Comparison of ENCODE assay signal across 22 cellular contexts in genomic region chr3:124763206-124763605, GRCh38. TPM values are rescaled to one million over a fixed set of nuclear protein-coding genes. Genes with fewer than 3 reads are reported as not detected.
DNase-seq lines count a peak whose midpoint lies in the region; ATAC-seq and TF ChIP-seq lines count a peak whose summit lies in the region.
"Had no signal": no experiment of that assay in that cellular context is flagged by ENCODE, and none has a peak within 500 bp of the region (broad histone marks: within the 10 kb centered on the region; RNA-seq: fewer than 3 reads in every experiment).

No MANE protein-coding gene starts in this region.

- dilution Hi-C loops in mammary epithelial cell (cut with HindIII; ENCODE audit: low sequenced_read_pairs), result loop anchor here (5.0 kb wide), 1 partner anchor 129 kb away; no protein-coding TSS in a partner anchor

- DNase-seq in mammary epithelial cell (no peak), MCF 10A (ENCODE audit: unreplicated experiment) (no peak), RWPE1 (ENCODE audit: low spot score) (no peak), mesenteric fat pad (ENCODE audit: low spot score) (peak; percentile 73), tibial artery (no peak), PC-3 (no peak), hepatic stellate cell (ENCODE audit: low spot score) (no peak)
- DNase-seq: 8988T; DMS79; H9; HFFc6; NCI-H1092 treated with DMSO at 0.1 percent for 48 hours; NCI-H146; NCI-H2029; NCI-H2227 treated with DMSO at 0.1 percent for 48 hours; NCI-H510A; NK-92 treated with Interleukin-12 subunit alpha and Interleukin-12 subunit beta, amount 100 ng/mL, for 24 hours had no signal

- intact Hi-C loops in mammary epithelial cell (cut with micrococcal nuclease), result loop anchor here (5.0 to 10.0 kb wide), 3 partner anchors 124 to 822 kb away; partner anchors contain the start of gene ITGB5
- intact Hi-C loops in MCF 10A (cut with micrococcal nuclease), result loop anchor here (5.0 kb wide), 1 partner anchor 124 kb away; the partner anchor contains the start of gene ITGB5
- intact Hi-C loops in tibial artery (cut with DNase I; ENCODE audit: low total_unique reads), result no loop called here
- intact Hi-C loops in PC-3 (cut with micrococcal nuclease), result no loop called here

- H3K79me2 ChIP-seq in mammary epithelial cell (ENCODE audit: insufficient read depth, low read length) (no peaks in the 10 kb centered on the region), PC-3 (ENCODE audit: low read length) (no peaks in the 10 kb centered on the region)

- H3K27me3 Mint-ChIP-seq in MCF 10A (ENCODE audit: insufficient read depth, unreplicated experiment), result no peaks in the 10 kb centered on the region

- H3K9ac ChIP-seq in mammary epithelial cell (ENCODE audit: insufficient read depth, low read length), result no peak overlapping the region
- no peak overlapping the region for H3K9ac ChIP-seq in PC-3 (ENCODE audit: low read length)

- in situ Hi-C loops in mammary epithelial cell (cut with MboI; ENCODE audit: low sequenced_read_pairs in 2 of 2), result loop anchor here (5.0 to 10.0 kb wide), 2 partner anchors 139 to 142 kb away; no protein-coding TSS in a partner anchor

- no peak overlapping the region for H3K4me3 Mint-ChIP-seq in MCF 10A (ENCODE audit: unreplicated experiment)
- H3K4me3 Mint-ChIP-seq: CD14-positive monocyte, H9, HFFc6 had no signal

- 98% methylated on average over 4 of the region's 8 CpGs for WGBS in mammary epithelial cell (ENCODE audit: low coverage, missing lambda C conversion rate)

- H3F3A ChIP-seq in PC-3 (ENCODE audit: low read length, unreplicated experiment), result no peaks in the 10 kb centered on the region

- no peaks in the 10 kb centered on the region for H4K20me1 ChIP-seq in mammary epithelial cell (ENCODE audit: insufficient read depth, low read length)
- no peaks in the 10 kb centered on the region for H4K20me1 ChIP-seq in PC-3 (ENCODE audit: low read length)

- H3K4me1 ChIP-seq in mammary epithelial cell (ENCODE audit: insufficient read depth, low read length) (no peaks in the 10 kb centered on the region), tibial artery (peaks cover 0 to 21% (median 5%) of the 10 kb centered on the region in 4 donors), PC-3 (ENCODE audit: insufficient read depth, low read length) (no peaks in the 10 kb centered on the region)
- H3K4me1 ChIP-seq: Peyer's patch had no signal

- H2AFZ ChIP-seq in mammary epithelial cell (ENCODE audit: low read depth, low read length) (no peak overlapping the region), PC-3 (ENCODE audit: low read length) (no peak overlapping the region)

- H3K9me3 ChIP-seq in mammary epithelial cell (replicated peaks; ENCODE audit: insufficient read depth, low read length) (no peaks in the 10 kb centered on the region), tibial artery (no peaks in the 10 kb centered on the region), PC-3 (ENCODE audit: low read length) (no peaks in the 10 kb centered on the region)
- H3K9me3 ChIP-seq: Peyer's patch, SJSA1 had no signal

- no peak for TF ChIP-seq CTCF in mammary epithelial cell (conservative IDR thresholded peaks at IDR 0.05 in 1 of 2, IDR thresholded peaks at IDR 0.05 in 1 of 2; ENCODE audit: extremely low read depth in 1 of 2, insufficient read depth in 1 of 2, low read depth in 1 of 2, low read length in 2 of 2)
- TF ChIP-seq CTCF in MCF 10A (IDR thresholded peaks at IDR 0.05; ENCODE audit: unreplicated experiment), result no peak
- no peak for TF ChIP-seq CTCF in RWPE1 (conservative IDR thresholded peaks at IDR 0.05; ENCODE audit: low read depth)
- TF ChIP-seq CTCF in tibial artery (IDR thresholded peaks at IDR 0.05), result no peak
- no peak for TF ChIP-seq CTCF in PC-3 (conservative IDR thresholded peaks at IDR 0.05; ENCODE audit: low read depth, low read length)

- no peak overlapping the region for H3K27ac ChIP-seq in mammary epithelial cell (ENCODE audit: insufficient read depth, low read depth, low read length)
- H3K27ac ChIP-seq in RWPE1, result peak overlapping the region; percentile 10
- peak overlapping the region; percentile 3 to 61 for H3K27ac ChIP-seq in tibial artery
- no peak overlapping the region for H3K27ac ChIP-seq in PC-3 (ENCODE audit: low read length)
- H3K27ac ChIP-seq: SJSA1 had no signal

- H3K27ac Mint-ChIP-seq in MCF 10A (ENCODE audit: low read depth, unreplicated experiment), result no peak overlapping the region
- H3K27ac Mint-ChIP-seq: CD14-positive monocyte, HFFc6 had no signal

- TSS peak; percentile 77 for BruUV-seq in mammary epithelial cell (replicated peaks; lab: Mats Ljungman, UMichigan)
- no TSS peak for BruUV-seq in MCF 10A (replicated peaks; lab: Mats Ljungman, UMichigan)
- BruUV-seq in PC-3 (replicated peaks; lab: Mats Ljungman, UMichigan), result no TSS peak

- POLR2A ChIA-PET in MCF 10A (lab: Yijun Ruan, JAX), result interaction anchor here (1.3 kb wide), 1 partner anchor 138 kb away, joined by 4 read pairs; no protein-coding TSS in a partner anchor
- POLR2A ChIA-PET in RWPE1 (lab: Yijun Ruan, JAX; ENCODE audit: low non-redundant PET), result no interaction called here
- POLR2A ChIA-PET in PC-3 (lab: Charles Lee; ENCODE audit: unreplicated experiment), result no interaction called here

- no peak overlapping the region for H3K4me3 ChIP-seq in mammary epithelial cell (replicated peaks in 1 of 3; ENCODE audit: insufficient read depth in 1 of 3, low read depth in 2 of 3, low read length in 3 of 3)
- H3K4me3 ChIP-seq in tibial artery, result no peak overlapping the region
- H3K4me3 ChIP-seq in PC-3 (ENCODE audit: low read length), result no peak overlapping the region
- H3K4me3 ChIP-seq: K562, Peyer's patch, SJSA1 had no signal

- no peaks in the 10 kb centered on the region for H3K9me2 ChIP-seq in PC-3 (replicated peaks; ENCODE audit: low read length)

- peaks cover 41% of the 10 kb centered on the region for H3K36me3 Mint-ChIP-seq in MCF 10A (ENCODE audit: insufficient read depth, unreplicated experiment)
- H3K36me3 Mint-ChIP-seq: CD14-positive monocyte had no signal

- CTCF ChIA-PET in mammary epithelial cell (lab: Charles Lee; ENCODE audit: low non-redundant PET) (no interaction called here), MCF 10A (lab: Yijun Ruan, JAX) (interaction anchor here (0.6 to 15.0 kb wide), 10 partner anchors 10 to 1146 kb away, joined by 3 to 263 read pairs (median 5); no protein-coding TSS in a partner anchor), RWPE1 (lab: Yijun Ruan, JAX) (no interaction called here), PC-3 (lab: Charles Lee) (no interaction called here)

- H3K4me2 ChIP-seq in mammary epithelial cell (ENCODE audit: insufficient read depth, low read depth, low read length), result no peak overlapping the region
- no peak overlapping the region for H3K4me2 ChIP-seq in PC-3 (ENCODE audit: low read length)

- peaks cover 4% of the 10 kb centered on the region for H3K4me1 Mint-ChIP-seq in MCF 10A (ENCODE audit: insufficient read depth, unreplicated experiment)

- ATAC-seq in PC-3, result no peak
- ATAC-seq in GM21825 (IDR thresholded peaks at IDR 0.05; ENCODE audit: unreplicated experiment), result no peak
- ATAC-seq: K562 had no signal

- H3K27me3 ChIP-seq in mammary epithelial cell (ENCODE audit: insufficient read depth, low read length) (no peaks in the 10 kb centered on the region), tibial artery (no peaks in the 10 kb centered on the region), PC-3 (ENCODE audit: low read length) (no peaks in the 10 kb centered on the region)
- H3K27me3 ChIP-seq: Peyer's patch, SJSA1 had no signal

- H3K36me3 ChIP-seq in mammary epithelial cell (ENCODE audit: insufficient read depth, low read length), result peaks cover 24% of the 10 kb centered on the region
- H3K36me3 ChIP-seq in tibial artery, result peaks cover 52 to 59% (median 58%) of the 10 kb centered on the region in 3 donors
- no peaks in the 10 kb centered on the region for H3K36me3 ChIP-seq in PC-3 (ENCODE audit: low read depth, low read length)

- no peaks in the 10 kb centered on the region for H3K9me3 Mint-ChIP-seq in MCF 10A (ENCODE audit: unreplicated experiment)
- H3K9me3 Mint-ChIP-seq: CD14-positive monocyte, H9, HFFc6 had no signal

RNA-seq across cellular contexts. Expression of gene UMPS, which starts 33.0 kb away (rescaled TPM):
- total RNA-seq in mammary epithelial cell, result 10 to 100 TPM; 28.2 to 41.6 TPM
- 58.2 TPM for polyA plus RNA-seq in mammary epithelial cell
- 22.9 TPM for polyA minus RNA-seq in mammary epithelial cell
- total RNA-seq in MCF 10A (2022), result 33.4 and 49.3 TPM in 2 replicates
- 20.8 TPM for total RNA-seq in mesenteric fat pad
- total RNA-seq in PC-3 (2014; rRNA removed), result 38.4 and 63.5 TPM in 2 replicates

Comparison
In these comparisons a context has a peak if more than half of its experiments do, and no peak if none do; other contexts are left out.
1. H3K27ac ChIP-seq: peak in RWPE1 (single experiment) and tibial artery (2 of 2); none in mammary epithelial cell (single experiment) and PC-3 (single experiment).
2. intact Hi-C loops: an anchor here in mammary epithelial cell (5.0 to 10.0 kb wide) and MCF 10A (5.0 kb wide); none called in tibial artery and PC-3.